Comparison of ENCODE assay signal across 33 cellular contexts in genomic region chr19:54142166-54142780, GRCh38. TPM values are rescaled to one million over a fixed set of nuclear protein-coding genes. Genes with fewer than 3 reads are reported as not detected.
A peak's percentile ranks its signal among the peaks of the same experiment; 100 is the strongest.
DNase-seq lines count a peak whose midpoint lies in the region; ATAC-seq, FAIRE-seq and TF ChIP-seq lines count a peak whose summit lies in the region.
"Had no signal": no experiment of that assay in that cellular context is flagged by ENCODE, and none has a peak within 500 bp of the region (broad histone marks: within the 10 kb centered on the region; RNA-seq: fewer than 3 reads in every experiment).

No MANE protein-coding gene starts in this region.

- no peak overlapping the region for H3K14ac ChIP-seq in neuronal stem cell (ENCODE audit: low read length)

- H3K4ac ChIP-seq in neuronal stem cell (ENCODE audit: low read length), result no peak overlapping the region

- H3K36me3 Mint-ChIP-seq in activated naive CD4-positive, alpha-beta T cell treated with anti-CD3 and anti-CD28 coated beads for 36 hours (ENCODE audit: low read depth), result peaks cover 37% of the 10 kb centered on the region
- peaks cover 65% of the 10 kb centered on the region for H3K36me3 Mint-ChIP-seq in activated T-helper 2 cell treated with anti-CD3 and anti-CD28 coated beads, Interferon-gamma antibody, Interleukin-2, Interleukin-4, amounts not matched to agents 10 μg/mL and 5 μg/mL and 100 μg/mL, durations not matched to agents 14 hours and 24 hours and 36 hours (ENCODE audit: low read depth)
- no peaks in the 10 kb centered on the region for H3K36me3 Mint-ChIP-seq in glutamatergic neuron (ENCODE audit: unreplicated experiment)
- peaks cover 81% of the 10 kb centered on the region for H3K36me3 Mint-ChIP-seq in stimulated activated effector memory CD8-positive, alpha-beta T cell treated with anti-CD3 and anti-CD28 coated beads, Interleukin-12 subunit alpha, Interleukin-12 subunit beta, amount 100 ng/mL, for 72 hours
- H3K36me3 Mint-ChIP-seq: natural killer cell had no signal

- no peak for DNase-seq in activated naive CD4-positive, alpha-beta T cell treated with anti-CD3 and anti-CD28 coated beads for 36 hours
- DNase-seq in activated naive CD4-positive, alpha-beta T cell treated with anti-CD3 and anti-CD28 coated beads, Interleukin-2, amount 50 U/mL, for 16 hours, result no peak
- no peak for DNase-seq in activated T-helper 2 cell treated with anti-CD3 and anti-CD28 coated beads, Interferon-gamma antibody, Interleukin-2, Interleukin-4, amounts not matched to agents 10 μg/mL and 5 μg/mL and 100 μg/mL, durations not matched to agents 14 hours and 24 hours and 36 hours (ENCODE audit: low spot score)
- DNase-seq in glutamatergic neuron (no peak), neuronal stem cell (ENCODE audit: low spot score) (no peak), NOMO-1 treated with DMSO at 0.1 percent for 48 hours (lab: John Stamatoyannopoulos, UW; ENCODE audit: unreplicated experiment) (no peak), RCC 7860 (ENCODE audit: low spot score) (no peak)
- DNase-seq in stimulated activated effector memory CD8-positive, alpha-beta T cell treated with anti-CD3 and anti-CD28 coated beads, Interleukin-12 subunit alpha, Interleukin-12 subunit beta, amount 100 ng/mL, for 72 hours (ENCODE audit: low spot score in 2 of 2), result no peak
- DNase-seq: activated CD4-positive, alpha-beta T cell treated with anti-CD3 and anti-CD28 coated beads, Interleukin-2, amount 50 U/mL, for 48 hours; activated T-cell treated with anti-CD3 and anti-CD28 coated beads, Interleukin-2, amount 50 U/mL, for 48 hours; adrenal gland; DMS153; dorsolateral prefrontal cortex; GDM1; kidney; mammary epithelial cell; natural killer cell; NCI-H187; NCI-H2227 treated with DMSO at 0.1 percent for 48 hours; NCI-H748 treated with DMSO at 0.1 percent for 48 hours; posterior cingulate gyrus; SHP77; sigmoid colon; stimulated activated naive CD4-positive, alpha-beta T cell; SW 1271; tibial artery had no signal

- H3K27me3 ChIP-seq in neuronal stem cell (ENCODE audit: control insufficient read depth in 3 of 3, insufficient read depth in 3 of 3, low read depth in 1 of 3, low read length in 3 of 3), result no peaks in the 10 kb centered on the region
- H3K27me3 ChIP-seq: adrenal gland, cardiac muscle cell, dorsolateral prefrontal cortex, sigmoid colon, tibial artery had no signal

- H4K8ac ChIP-seq in neuronal stem cell (ENCODE audit: low read depth, low read length), result no peak overlapping the region

- no peak overlapping the region for H4K91ac ChIP-seq in neuronal stem cell (ENCODE audit: low read depth, low read length, poor library complexity)

- H2BK5ac ChIP-seq in neuronal stem cell (ENCODE audit: low read length), result no peak overlapping the region

- no peak overlapping the region for H2BK15ac ChIP-seq in neuronal stem cell (ENCODE audit: low read length)

- no peak for ATAC-seq in stimulated activated effector memory CD8-positive, alpha-beta T cell treated with anti-CD3 and anti-CD28 coated beads, Interleukin-12 subunit alpha, Interleukin-12 subunit beta, amount 100 ng/mL, for 72 hours
- ATAC-seq: natural killer cell had no signal

- no CpG with 5 or more reads among the region's 7 CpGs for WGBS in neuronal stem cell (ENCODE audit: extremely low coverage in 2 of 2, insufficient read length in 2 of 2, insufficient replicate concordance in 1 of 2), 2 donors

- H3K9ac ChIP-seq in neuronal stem cell (ENCODE audit: low read depth, low read length, poor library complexity), result no peak overlapping the region
- H3K9ac ChIP-seq: KMS-11 had no signal

- H3K27ac Mint-ChIP-seq in activated naive CD4-positive, alpha-beta T cell treated with anti-CD3 and anti-CD28 coated beads for 36 hours, result peak overlapping the region; percentile 57
- H3K27ac Mint-ChIP-seq in activated T-helper 2 cell treated with anti-CD3 and anti-CD28 coated beads, Interferon-gamma antibody, Interleukin-2, Interleukin-4, amounts not matched to agents 10 μg/mL and 5 μg/mL and 100 μg/mL, durations not matched to agents 14 hours and 24 hours and 36 hours, result peak overlapping the region; percentile 6
- peak overlapping the region; percentile 36 for H3K27ac Mint-ChIP-seq in glutamatergic neuron (ENCODE audit: unreplicated experiment)
- peak overlapping the region; percentile 75 for H3K27ac Mint-ChIP-seq in stimulated activated effector memory CD8-positive, alpha-beta T cell treated with anti-CD3 and anti-CD28 coated beads, Interleukin-12 subunit alpha, Interleukin-12 subunit beta, amount 100 ng/mL, for 72 hours

- H3K4me3 ChIP-seq in neuronal stem cell (ENCODE audit: low read length in 2 of 2), result no peak overlapping the region
- H3K4me3 ChIP-seq: adrenal gland, cardiac muscle cell, dorsolateral prefrontal cortex, sigmoid colon, tibial artery had no signal

- H3K4me3 Mint-ChIP-seq in activated naive CD4-positive, alpha-beta T cell treated with anti-CD3 and anti-CD28 coated beads for 36 hours, result no peak overlapping the region
- H3K4me3 Mint-ChIP-seq in activated T-helper 2 cell treated with anti-CD3 and anti-CD28 coated beads, Interferon-gamma antibody, Interleukin-2, Interleukin-4, amounts not matched to agents 10 μg/mL and 5 μg/mL and 100 μg/mL, durations not matched to agents 14 hours and 24 hours and 36 hours (ENCODE audit: low read depth), result no peak overlapping the region
- peak overlapping the region; percentile 41 for H3K4me3 Mint-ChIP-seq in glutamatergic neuron (ENCODE audit: unreplicated experiment)
- no peak overlapping the region for H3K4me3 Mint-ChIP-seq in stimulated activated effector memory CD8-positive, alpha-beta T cell treated with anti-CD3 and anti-CD28 coated beads, Interleukin-12 subunit alpha, Interleukin-12 subunit beta, amount 100 ng/mL, for 72 hours
- H3K4me3 Mint-ChIP-seq: natural killer cell had no signal

- peaks cover 44% of the 10 kb centered on the region for H3K79me1 ChIP-seq in neuronal stem cell (ENCODE audit: low read depth, low read length)

- intact Hi-C loops in activated naive CD4-positive, alpha-beta T cell treated with anti-CD3 and anti-CD28 coated beads for 36 hours (cut with micrococcal nuclease), result no loop called here
- intact Hi-C loops in activated T-helper 2 cell treated with anti-CD3 and anti-CD28 coated beads, Interferon-gamma antibody, Interleukin-2, Interleukin-4, amounts not matched to agents 10 μg/mL and 5 μg/mL and 100 μg/mL, durations not matched to agents 14 hours and 24 hours and 36 hours (cut with micrococcal nuclease), result no loop called here

- TF ChIP-seq CTCF in glutamatergic neuron (IDR thresholded peaks at IDR 0.05; ENCODE audit: partially characterized antibody, unreplicated experiment), result no peak

- H3K18ac ChIP-seq in neuronal stem cell (ENCODE audit: low read length), result no peak overlapping the region

- no peaks in the 10 kb centered on the region for H3K27me3 Mint-ChIP-seq in activated naive CD4-positive, alpha-beta T cell treated with anti-CD3 and anti-CD28 coated beads for 36 hours (ENCODE audit: low read depth)
- no peaks in the 10 kb centered on the region for H3K27me3 Mint-ChIP-seq in activated T-helper 2 cell treated with anti-CD3 and anti-CD28 coated beads, Interferon-gamma antibody, Interleukin-2, Interleukin-4, amounts not matched to agents 10 μg/mL and 5 μg/mL and 100 μg/mL, durations not matched to agents 14 hours and 24 hours and 36 hours (ENCODE audit: low read depth)
- H3K27me3 Mint-ChIP-seq in glutamatergic neuron (ENCODE audit: unreplicated experiment), result peaks cover 6% of the 10 kb centered on the region

- no peak overlapping the region for H3K4me2 ChIP-seq in neuronal stem cell (ENCODE audit: insufficient read depth, low read length, poor library complexity, severe bottlenecking)
- H3K4me2 ChIP-seq: KMS-11 had no signal

- no peak overlapping the region for H2AFZ ChIP-seq in neuronal stem cell (ENCODE audit: low read length)

- H3K9me3 ChIP-seq in neuronal stem cell (replicated peaks in 1 of 2; ENCODE audit: control insufficient read depth in 2 of 2, insufficient read depth in 1 of 2, low read depth in 1 of 2, low read length in 2 of 2), result no peaks in the 10 kb centered on the region
- H3K9me3 ChIP-seq: adrenal gland, sigmoid colon, tibial artery had no signal

- peaks cover 10% of the 10 kb centered on the region in 2 donors for H3K4me1 ChIP-seq in neuronal stem cell (ENCODE audit: control insufficient read depth in 2 of 2, insufficient read depth in 1 of 2, low read depth in 1 of 2, low read length in 2 of 2)

- no peak overlapping the region for H2BK120ac ChIP-seq in neuronal stem cell (ENCODE audit: low read depth, low read length)

- no peak overlapping the region for H2BK12ac ChIP-seq in neuronal stem cell (ENCODE audit: low read length)

- CTCF ChIA-PET in activated naive CD4-positive, alpha-beta T cell treated with anti-CD3 and anti-CD28 coated beads for 36 hours (lab: Charles Lee), result no interaction called here

- H3K27ac ChIP-seq in neuronal stem cell (replicated peaks; ENCODE audit: low read length), result no peak overlapping the region
- H3K27ac ChIP-seq: adrenal gland, C4-2B, cardiac muscle cell, dorsolateral prefrontal cortex, epithelial cell of prostate, KMS-11, sigmoid colon, tibial artery had no signal

- no peaks in the 10 kb centered on the region for H3K9me3 Mint-ChIP-seq in activated naive CD4-positive, alpha-beta T cell treated with anti-CD3 and anti-CD28 coated beads for 36 hours
- no peaks in the 10 kb centered on the region for H3K9me3 Mint-ChIP-seq in activated T-helper 2 cell treated with anti-CD3 and anti-CD28 coated beads, Interferon-gamma antibody, Interleukin-2, Interleukin-4, amounts not matched to agents 10 μg/mL and 5 μg/mL and 100 μg/mL, durations not matched to agents 14 hours and 24 hours and 36 hours
- H3K9me3 Mint-ChIP-seq in glutamatergic neuron (ENCODE audit: unreplicated experiment), result peaks cover 4% of the 10 kb centered on the region
- H3K9me3 Mint-ChIP-seq in stimulated activated effector memory CD8-positive, alpha-beta T cell treated with anti-CD3 and anti-CD28 coated beads, Interleukin-12 subunit alpha, Interleukin-12 subunit beta, amount 100 ng/mL, for 72 hours, result no peaks in the 10 kb centered on the region
- H3K9me3 Mint-ChIP-seq: natural killer cell had no signal

- no peak overlapping the region for H3K23ac ChIP-seq in neuronal stem cell (ENCODE audit: low read depth, low read length, poor library complexity)

- no peak for FAIRE-seq in RCC 7860 (lab: Jason Lieb, UNC)
- FAIRE-seq: frontal cortex, GM19239, H1, kidney had no signal

- peaks cover 68 to 86% of the 10 kb centered on the region in 2 donors for H3K36me3 ChIP-seq in neuronal stem cell (replicated peaks in 1 of 2; ENCODE audit: control insufficient read depth in 2 of 2, insufficient read depth in 2 of 2, low read length in 2 of 2)

- H3K4me1 Mint-ChIP-seq in activated naive CD4-positive, alpha-beta T cell treated with anti-CD3 and anti-CD28 coated beads for 36 hours (ENCODE audit: low read depth), result peaks cover 26% of the 10 kb centered on the region
- H3K4me1 Mint-ChIP-seq in activated T-helper 2 cell treated with anti-CD3 and anti-CD28 coated beads, Interferon-gamma antibody, Interleukin-2, Interleukin-4, amounts not matched to agents 10 μg/mL and 5 μg/mL and 100 μg/mL, durations not matched to agents 14 hours and 24 hours and 36 hours (ENCODE audit: low read depth), result peaks cover 17% of the 10 kb centered on the region
- no peaks in the 10 kb centered on the region for H3K4me1 Mint-ChIP-seq in glutamatergic neuron (ENCODE audit: low read depth, unreplicated experiment)
- H3K4me1 Mint-ChIP-seq in stimulated activated effector memory CD8-positive, alpha-beta T cell treated with anti-CD3 and anti-CD28 coated beads, Interleukin-12 subunit alpha, Interleukin-12 subunit beta, amount 100 ng/mL, for 72 hours, result peaks cover 54% of the 10 kb centered on the region

- no peak overlapping the region for H2AK5ac ChIP-seq in neuronal stem cell (ENCODE audit: low read depth, low read length)

RNA-seq across cellular contexts. Expression of gene CNOT3, which starts 4.7 kb away (rescaled TPM):
- total RNA-seq in activated naive CD4-positive, alpha-beta T cell treated with anti-CD3 and anti-CD28 coated beads for 36 hours, result 10 to 100 TPM; 50.4 to 58.3 TPM
- total RNA-seq in activated T-helper 2 cell treated with anti-CD3 and anti-CD28 coated beads, Interferon-gamma antibody, Interleukin-2, Interleukin-4, amounts not matched to agents 10 μg/mL and 5 μg/mL and 100 μg/mL, durations not matched to agents 14 hours and 24 hours and 36 hours, result 61.6 and 67.5 TPM in 2 replicates
- 56.9 TPM for total RNA-seq in glutamatergic neuron (ENCODE audit: unreplicated experiment)
- 63.9 TPM for polyA plus RNA-seq in neuronal stem cell (2013, experiment 1 of 2)
- 63.3 TPM for polyA plus RNA-seq in neuronal stem cell (2013, experiment 2 of 2)

RNA-seq across cellular contexts. Expression of gene LENG1, which starts 17.2 kb away (rescaled TPM):
- total RNA-seq in activated naive CD4-positive, alpha-beta T cell treated with anti-CD3 and anti-CD28 coated beads for 36 hours, result 1 to 10 TPM; 4.7 to 5.6 TPM
- total RNA-seq in activated T-helper 2 cell treated with anti-CD3 and anti-CD28 coated beads, Interferon-gamma antibody, Interleukin-2, Interleukin-4, amounts not matched to agents 10 μg/mL and 5 μg/mL and 100 μg/mL, durations not matched to agents 14 hours and 24 hours and 36 hours, result 4.0 and 5.1 TPM in 2 replicates
- total RNA-seq in glutamatergic neuron (ENCODE audit: unreplicated experiment), result 3.7 TPM
- 5.6 TPM for polyA plus RNA-seq in neuronal stem cell (2013, experiment 1 of 2)
- polyA plus RNA-seq in neuronal stem cell (2013, experiment 2 of 2), result 5.8 TPM

RNA-seq across cellular contexts. Expression of gene PRPF31, which starts 26.7 kb away (rescaled TPM):
- 10 to 100 TPM; 67.5 to 71.8 TPM for total RNA-seq in activated naive CD4-positive, alpha-beta T cell treated with anti-CD3 and anti-CD28 coated beads for 36 hours
- total RNA-seq in activated T-helper 2 cell treated with anti-CD3 and anti-CD28 coated beads, Interferon-gamma antibody, Interleukin-2, Interleukin-4, amounts not matched to agents 10 μg/mL and 5 μg/mL and 100 μg/mL, durations not matched to agents 14 hours and 24 hours and 36 hours, result 90.6 and 94.2 TPM in 2 replicates
- total RNA-seq in glutamatergic neuron (ENCODE audit: unreplicated experiment), result 55.5 TPM
- 55.5 TPM for polyA plus RNA-seq in neuronal stem cell (2013, experiment 1 of 2)
- 57.0 TPM for polyA plus RNA-seq in neuronal stem cell (2013, experiment 2 of 2)

RNA-seq across cellular contexts. Expression of gene TFPT, which starts 26.8 kb away (rescaled TPM):
- total RNA-seq in activated naive CD4-positive, alpha-beta T cell treated with anti-CD3 and anti-CD28 coated beads for 36 hours, result 10 to 100 TPM; 17.0 to 17.3 TPM
- total RNA-seq in activated T-helper 2 cell treated with anti-CD3 and anti-CD28 coated beads, Interferon-gamma antibody, Interleukin-2, Interleukin-4, amounts not matched to agents 10 μg/mL and 5 μg/mL and 100 μg/mL, durations not matched to agents 14 hours and 24 hours and 36 hours, result 29.3 TPM in 2 replicates
- total RNA-seq in glutamatergic neuron (ENCODE audit: unreplicated experiment), result 21.9 TPM
- polyA plus RNA-seq in neuronal stem cell (2013, experiment 1 of 2), result 13.8 TPM
- polyA plus RNA-seq in neuronal stem cell (2013, experiment 2 of 2), result 14.2 TPM

RNA-seq across cellular contexts. Expression of gene TMC4, which starts 30.7 kb away (rescaled TPM):
- total RNA-seq in activated naive CD4-positive, alpha-beta T cell treated with anti-CD3 and anti-CD28 coated beads for 36 hours, result under 1 TPM in 1 of 2 experiments, not detected in 1; 0.24 TPM
- 0.16 and 0.37 TPM in 2 replicates for total RNA-seq in activated T-helper 2 cell treated with anti-CD3 and anti-CD28 coated beads, Interferon-gamma antibody, Interleukin-2, Interleukin-4, amounts not matched to agents 10 μg/mL and 5 μg/mL and 100 μg/mL, durations not matched to agents 14 hours and 24 hours and 36 hours
- not detected for total RNA-seq in glutamatergic neuron (ENCODE audit: unreplicated experiment)
- polyA plus RNA-seq in neuronal stem cell (2013, experiment 1 of 2), result 0.25 TPM
- 0.36 TPM for polyA plus RNA-seq in neuronal stem cell (2013, experiment 2 of 2)
- total RNA-seq: frontal cortex had no signal

Comparison
In these comparisons a context has a peak if more than half of its experiments do, and no peak if none do; other contexts are left out.
1. H3K27ac Mint-ChIP-seq: peak in every context shown above with its lines; median percentile 75 in stimulated activated effector memory CD8-positive, alpha-beta T cell treated with anti-CD3 and anti-CD28 coated beads, Interleukin-12 subunit alpha, Interleukin-12 subunit beta, amount 100 ng/mL, for 72 hours; 57 in activated naive CD4-positive, alpha-beta T cell treated with anti-CD3 and anti-CD28 coated beads for 36 hours; 36 in glutamatergic neuron; 6 in activated T-helper 2 cell treated with anti-CD3 and anti-CD28 coated beads, Interferon-gamma antibody, Interleukin-2, Interleukin-4, amounts not matched to agents 10 μg/mL and 5 μg/mL and 100 μg/mL, durations not matched to agents 14 hours and 24 hours and 36 hours.